In the genomic region with DNA sequence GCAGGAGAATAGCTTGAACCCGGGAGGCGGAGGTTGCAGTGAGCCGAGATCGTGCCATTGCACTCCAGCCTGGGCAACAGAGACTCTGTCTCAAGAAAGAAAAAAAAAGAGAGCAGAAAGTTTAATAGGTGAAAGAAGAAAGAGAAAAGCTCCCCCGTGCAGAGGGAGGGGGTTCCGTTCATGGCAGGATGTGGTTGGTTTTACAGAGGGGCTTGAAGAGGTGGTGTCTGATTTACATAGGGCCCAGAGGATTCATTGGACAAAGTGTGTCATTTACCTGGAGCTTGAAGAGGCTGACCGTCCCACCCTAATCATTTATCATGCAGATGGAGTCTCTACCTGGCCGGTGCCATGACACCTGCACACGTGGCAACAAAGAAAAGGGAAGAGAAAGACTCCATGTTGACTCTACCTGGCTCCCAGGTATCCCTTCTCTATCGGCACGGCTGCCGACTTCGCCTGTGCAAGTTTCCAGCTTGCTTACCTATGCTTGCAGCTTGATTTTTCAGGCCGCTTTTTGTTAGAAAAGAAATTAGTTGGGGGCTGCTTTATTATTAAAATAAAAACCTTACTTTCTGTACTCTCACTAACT, we compare ENCODE assay signal across 1 cellular context.
TF ChIP-seq lines count a peak whose summit lies in the region.

No MANE protein-coding gene starts in this region.

TF ChIP-seq in GM23338, 12 proteins besides CTCF, POLR2A, EP300 and RAD21 (continued from another document):
- TF ChIP-seq, protein P1, sequence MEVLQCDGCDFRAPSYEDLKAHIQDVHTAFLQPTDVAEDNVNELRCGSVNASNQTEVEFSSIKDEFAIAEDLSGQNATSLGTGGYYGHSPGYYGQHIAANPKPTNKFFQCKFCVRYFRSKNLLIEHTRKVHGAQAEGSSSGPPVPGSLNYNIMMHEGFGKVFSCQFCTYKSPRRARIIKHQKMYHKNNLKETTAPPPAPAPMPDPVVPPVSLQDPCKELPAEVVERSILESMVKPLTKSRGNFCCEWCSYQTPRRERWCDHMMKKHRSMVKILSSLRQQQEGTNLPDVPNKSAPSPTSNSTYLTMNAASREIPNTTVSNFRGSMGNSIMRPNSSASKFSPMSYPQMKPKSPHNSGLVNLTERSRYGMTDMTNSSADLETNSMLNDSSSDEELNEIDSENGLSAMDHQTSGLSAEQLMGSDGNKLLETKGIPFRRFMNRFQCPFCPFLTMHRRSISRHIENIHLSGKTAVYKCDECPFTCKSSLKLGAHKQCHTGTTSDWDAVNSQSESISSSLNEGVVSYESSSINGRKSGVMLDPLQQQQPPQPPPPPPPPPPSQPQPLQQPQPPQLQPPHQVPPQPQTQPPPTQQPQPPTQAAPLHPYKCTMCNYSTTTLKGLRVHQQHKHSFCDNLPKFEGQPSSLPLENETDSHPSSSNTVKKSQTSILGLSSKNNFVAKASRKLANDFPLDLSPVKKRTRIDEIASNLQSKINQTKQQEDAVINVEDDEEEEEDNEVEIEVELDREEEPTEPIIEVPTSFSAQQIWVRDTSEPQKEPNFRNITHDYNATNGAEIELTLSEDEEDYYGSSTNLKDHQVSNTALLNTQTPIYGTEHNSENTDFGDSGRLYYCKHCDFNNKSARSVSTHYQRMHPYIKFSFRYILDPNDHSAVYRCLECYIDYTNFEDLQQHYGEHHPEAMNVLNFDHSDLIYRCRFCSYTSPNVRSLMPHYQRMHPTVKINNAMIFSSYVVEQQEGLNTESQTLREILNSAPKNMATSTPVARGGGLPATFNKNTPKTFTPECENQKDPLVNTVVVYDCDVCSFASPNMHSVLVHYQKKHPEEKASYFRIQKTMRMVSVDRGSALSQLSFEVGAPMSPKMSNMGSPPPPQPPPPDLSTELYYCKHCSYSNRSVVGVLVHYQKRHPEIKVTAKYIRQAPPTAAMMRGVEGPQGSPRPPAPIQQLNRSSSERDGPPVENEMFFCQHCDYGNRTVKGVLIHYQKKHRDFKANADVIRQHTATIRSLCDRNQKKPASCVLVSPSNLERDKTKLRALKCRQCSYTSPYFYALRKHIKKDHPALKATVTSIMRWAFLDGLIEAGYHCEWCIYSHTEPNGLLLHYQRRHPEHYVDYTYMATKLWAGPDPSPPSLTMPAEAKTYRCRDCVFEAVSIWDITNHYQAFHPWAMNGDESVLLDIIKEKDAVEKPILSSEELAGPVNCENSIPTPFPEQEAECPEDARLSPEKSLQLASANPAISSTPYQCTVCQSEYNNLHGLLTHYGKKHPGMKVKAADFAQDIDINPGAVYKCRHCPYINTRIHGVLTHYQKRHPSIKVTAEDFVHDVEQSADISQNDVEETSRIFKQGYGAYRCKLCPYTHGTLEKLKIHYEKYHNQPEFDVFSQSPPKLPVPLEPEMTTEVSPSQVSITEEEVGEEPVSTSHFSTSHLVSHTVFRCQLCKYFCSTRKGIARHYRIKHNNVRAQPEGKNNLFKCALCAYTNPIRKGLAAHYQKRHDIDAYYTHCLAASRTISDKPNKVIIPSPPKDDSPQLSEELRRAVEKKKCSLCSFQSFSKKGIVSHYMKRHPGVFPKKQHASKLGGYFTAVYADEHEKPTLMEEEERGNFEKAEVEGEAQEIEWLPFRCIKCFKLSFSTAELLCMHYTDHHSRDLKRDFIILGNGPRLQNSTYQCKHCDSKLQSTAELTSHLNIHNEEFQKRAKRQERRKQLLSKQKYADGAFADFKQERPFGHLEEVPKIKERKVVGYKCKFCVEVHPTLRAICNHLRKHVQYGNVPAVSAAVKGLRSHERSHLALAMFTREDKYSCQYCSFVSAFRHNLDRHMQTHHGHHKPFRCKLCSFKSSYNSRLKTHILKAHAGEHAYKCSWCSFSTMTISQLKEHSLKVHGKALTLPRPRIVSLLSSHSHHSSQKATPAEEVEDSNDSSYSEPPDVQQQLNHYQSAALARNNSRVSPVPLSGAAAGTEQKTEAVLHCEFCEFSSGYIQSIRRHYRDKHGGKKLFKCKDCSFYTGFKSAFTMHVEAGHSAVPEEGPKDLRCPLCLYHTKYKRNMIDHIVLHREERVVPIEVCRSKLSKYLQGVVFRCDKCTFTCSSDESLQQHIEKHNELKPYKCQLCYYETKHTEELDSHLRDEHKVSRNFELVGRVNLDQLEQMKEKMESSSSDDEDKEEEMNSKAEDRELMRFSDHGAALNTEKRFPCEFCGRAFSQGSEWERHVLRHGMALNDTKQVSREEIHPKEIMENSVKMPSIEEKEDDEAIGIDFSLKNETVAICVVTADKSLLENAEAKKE (CRISPR knock-in tag; IDR thresholded peaks at IDR 0.05), result no peak
- TF ChIP-seq, protein P2, sequence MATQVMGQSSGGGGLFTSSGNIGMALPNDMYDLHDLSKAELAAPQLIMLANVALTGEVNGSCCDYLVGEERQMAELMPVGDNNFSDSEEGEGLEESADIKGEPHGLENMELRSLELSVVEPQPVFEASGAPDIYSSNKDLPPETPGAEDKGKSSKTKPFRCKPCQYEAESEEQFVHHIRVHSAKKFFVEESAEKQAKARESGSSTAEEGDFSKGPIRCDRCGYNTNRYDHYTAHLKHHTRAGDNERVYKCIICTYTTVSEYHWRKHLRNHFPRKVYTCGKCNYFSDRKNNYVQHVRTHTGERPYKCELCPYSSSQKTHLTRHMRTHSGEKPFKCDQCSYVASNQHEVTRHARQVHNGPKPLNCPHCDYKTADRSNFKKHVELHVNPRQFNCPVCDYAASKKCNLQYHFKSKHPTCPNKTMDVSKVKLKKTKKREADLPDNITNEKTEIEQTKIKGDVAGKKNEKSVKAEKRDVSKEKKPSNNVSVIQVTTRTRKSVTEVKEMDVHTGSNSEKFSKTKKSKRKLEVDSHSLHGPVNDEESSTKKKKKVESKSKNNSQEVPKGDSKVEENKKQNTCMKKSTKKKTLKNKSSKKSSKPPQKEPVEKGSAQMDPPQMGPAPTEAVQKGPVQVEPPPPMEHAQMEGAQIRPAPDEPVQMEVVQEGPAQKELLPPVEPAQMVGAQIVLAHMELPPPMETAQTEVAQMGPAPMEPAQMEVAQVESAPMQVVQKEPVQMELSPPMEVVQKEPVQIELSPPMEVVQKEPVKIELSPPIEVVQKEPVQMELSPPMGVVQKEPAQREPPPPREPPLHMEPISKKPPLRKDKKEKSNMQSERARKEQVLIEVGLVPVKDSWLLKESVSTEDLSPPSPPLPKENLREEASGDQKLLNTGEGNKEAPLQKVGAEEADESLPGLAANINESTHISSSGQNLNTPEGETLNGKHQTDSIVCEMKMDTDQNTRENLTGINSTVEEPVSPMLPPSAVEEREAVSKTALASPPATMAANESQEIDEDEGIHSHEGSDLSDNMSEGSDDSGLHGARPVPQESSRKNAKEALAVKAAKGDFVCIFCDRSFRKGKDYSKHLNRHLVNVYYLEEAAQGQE (IDR thresholded peaks at IDR 0.05; ENCODE audit: unreplicated experiment), result no peak
- TF ChIP-seq ZNF331 (CRISPR knock-in tag; IDR thresholded peaks at IDR 0.05; ENCODE audit: low read depth) (no peak), JUNB (IDR thresholded peaks at IDR 0.05; ENCODE audit: unreplicated experiment) (no peak)
